In genomic region chr3:5057857-5058324, GRCh38 we compare ENCODE assay signal across 8 cellular contexts.
DNase-seq lines count a peak whose midpoint lies in the region; ATAC-seq and TF ChIP-seq lines count a peak whose summit lies in the region.

No MANE protein-coding gene starts in this region.

- peak; percentile 57 for DNase-seq in GM04503 (ENCODE audit: low read depth)
- DNase-seq in SW480 (ENCODE audit: low spot score) = peak; percentile 77
- peak; percentile 79 to 95 (median 87) for DNase-seq in adrenal gland
- DNase-seq in left ventricle myocardium inferior = peak; percentile 74
- DNase-seq in retina = peak; percentile 36
- DNase-seq in NCI-H187 (lab: John Stamatoyannopoulos, UW) = no peak

- no peaks in the 10 kb centered on the region for H3K4me1 ChIP-seq in KMS-11 (ENCODE audit: low read depth, poor library complexity, severe bottlenecking)
- peaks cover 0 to 27% of the 10 kb centered on the region in 2 donors for H3K4me1 ChIP-seq in adrenal gland (replicated peaks in 1 of 2)
- peaks cover 19% of the 10 kb centered on the region for H3K4me1 ChIP-seq in left ventricle myocardium inferior

- ATAC-seq in GM21737 (IDR thresholded peaks at IDR 0.05; ENCODE audit: unreplicated experiment) = peak; percentile 87

- TF ChIP-seq CTCF in KMS-11 (conservative IDR thresholded peaks at IDR 0.05; ENCODE audit: low read depth, low read length) (peak; percentile 65; the same call in 1 of the 2 replicates), adrenal gland (IDR thresholded peaks at IDR 0.05) (peak; percentile 61 to 90 (median 86)), left ventricle myocardium inferior (IDR thresholded peaks at IDR 0.05; ENCODE audit: borderline replicate concordance) (peak; percentile 81)

- no peaks in the 10 kb centered on the region for H4K20me1 ChIP-seq in KMS-11 (ENCODE audit: insufficient read depth)

- no peak overlapping the region for H3K9ac ChIP-seq in KMS-11

- H3K36me3 ChIP-seq in KMS-11 (ENCODE audit: insufficient read depth) = no peaks in the 10 kb centered on the region
- H3K36me3 ChIP-seq in adrenal gland (replicated peaks in 1 of 2) = no peaks in the 10 kb centered on the region
- no peaks in the 10 kb centered on the region for H3K36me3 ChIP-seq in left ventricle myocardium inferior

- no peak overlapping the region for H3K4me2 ChIP-seq in KMS-11

- H3K27me3 ChIP-seq in KMS-11 (ENCODE audit: insufficient read depth, low read depth) (no peaks in the 10 kb centered on the region), adrenal gland (no peaks in the 10 kb centered on the region), left ventricle myocardium inferior (ENCODE audit: low read depth) (peaks cover 10% of the 10 kb centered on the region)

- H2AFZ ChIP-seq in KMS-11 (ENCODE audit: low read depth) = no peak overlapping the region; the same call in 1 of the 2 replicates

- WGBS in adrenal gland, 4 donors = 26 to 41% (median 33%) methylated on average over 7 of the region's 7 CpGs

- no peaks in the 10 kb centered on the region for H3K79me2 ChIP-seq in KMS-11 (ENCODE audit: insufficient read depth, low read depth)

- H3K9me3 ChIP-seq in adrenal gland (replicated peaks in 1 of 3) (no peaks in the 10 kb centered on the region), left ventricle myocardium inferior (replicated peaks) (no peaks in the 10 kb centered on the region)

- no peak for TF ChIP-seq POLR2A in adrenal gland (IDR thresholded peaks at IDR 0.05)

- intact Hi-C loops in adrenal gland (cut with DNase I) = loop anchor here (5.0 kb wide), 2 partner anchors 341 to 346 kb away; no protein-coding TSS in a partner anchor
- intact Hi-C loops in left ventricle myocardium inferior (cut with micrococcal nuclease) = loop anchor here (2.0 kb wide), 1 partner anchor 347 kb away; no protein-coding TSS in a partner anchor

- H3K4me3 ChIP-seq in KMS-11 (IDR thresholded peaks at IDR 0.05; ENCODE audit: insufficient read depth, low read depth, low read length) (no peak overlapping the region), adrenal gland (no peak overlapping the region), left ventricle myocardium inferior (no peak overlapping the region)

- H3K27ac ChIP-seq in KMS-11 (no peak overlapping the region), adrenal gland (no peak overlapping the region), left ventricle myocardium inferior (replicated peaks) (no peak overlapping the region)

Comparison
In these comparisons a context has a peak if more than half of its experiments do, and no peak if none do; other contexts are left out.
1. DNase-seq: peak in GM04503 (single experiment), SW480 (single experiment), adrenal gland (7 of 7), left ventricle myocardium inferior (single experiment) and retina (single experiment); none in NCI-H187 (0 of 2).
2. Peak in every context shown above with its lines, with median percentiles within 50 percentile points of each other: CTCF ChIP-seq.